Comparison of ENCODE assay signal across 8 cellular contexts in genomic region chrX:7088968-7089615, GRCh38. TPM values are rescaled to one million over a fixed set of nuclear protein-coding genes. Genes with fewer than 3 reads are reported as not detected.
A peak's percentile ranks its signal among the peaks of the same experiment; 100 is the strongest.
DNase-seq lines count a peak whose midpoint lies in the region; ATAC-seq, FAIRE-seq and TF ChIP-seq lines count a peak whose summit lies in the region.

No MANE protein-coding gene starts in this region.

- CTCF ChIA-PET in CD4-positive, alpha-beta T cell (lab: Charles Lee), result interaction anchor here (1.4 kb wide), 1 partner anchor 8 kb away, joined by 3 read pairs; no protein-coding TSS in a partner anchor

- H3K4me1 Mint-ChIP-seq in CD4-positive, alpha-beta T cell (ENCODE audit: low read depth), result peaks cover 47% of the 10 kb centered on the region
- H3K4me1 Mint-ChIP-seq in astrocyte (ENCODE audit: low read depth, unreplicated experiment), result peaks cover 12% of the 10 kb centered on the region

- no peak overlapping the region for H3K9ac ChIP-seq in astrocyte (ENCODE audit: low read length)

- no peaks in the 10 kb centered on the region for H3K36me3 Mint-ChIP-seq in CD4-positive, alpha-beta T cell (ENCODE audit: low read depth)
- H3K36me3 Mint-ChIP-seq in astrocyte (ENCODE audit: low read depth, unreplicated experiment), result peaks cover 3% of the 10 kb centered on the region

- no peaks in the 10 kb centered on the region for H3K79me2 ChIP-seq in astrocyte (ENCODE audit: insufficient read depth, low read length)

- H3K27ac ChIP-seq in CD4-positive, alpha-beta T cell (ENCODE audit: low read depth, low read length), result no peak overlapping the region
- H3K27ac ChIP-seq in KOPT-K1 (ENCODE audit: low read depth, low read length, poor library complexity, severe bottlenecking), result peak overlapping the region; percentile 98
- no peak overlapping the region for H3K27ac ChIP-seq in astrocyte (ENCODE audit: low read depth, low read length)

- DNase-seq in CD4-positive, alpha-beta T cell, result peak; percentile 5 to 50 (median 36)
- DNase-seq in astrocyte (ENCODE audit: low read depth), result no peak
- peak; percentile 12 to 13 for DNase-seq in stimulated activated CD8-positive, alpha-beta memory T cell treated with anti-CD3 and anti-CD28 coated beads, Interleukin-2, amount 100 ng/mL, for 1 hour (ENCODE audit: low read depth in 2 of 2)
- no peak for DNase-seq in cardiac septum (ENCODE audit: low spot score)
- no peak for DNase-seq in EL
- no peak for DNase-seq in HPDE6-E6E7 (ENCODE audit: extremely low spot score)

- POLR2A ChIA-PET in CD4-positive, alpha-beta T cell (lab: Charles Lee), result no interaction called here

- no peaks in the 10 kb centered on the region for H3K27me3 Mint-ChIP-seq in CD4-positive, alpha-beta T cell
- no peaks in the 10 kb centered on the region for H3K27me3 Mint-ChIP-seq in astrocyte (ENCODE audit: low read depth, unreplicated experiment)

- TF ChIP-seq CTCF in CD4-positive, alpha-beta T cell (IDR thresholded peaks at IDR 0.05), result peak; percentile 59
- TF ChIP-seq CTCF in astrocyte (IDR thresholded peaks at IDR 0.05; ENCODE audit: insufficient read depth, low read depth, low read length), result no peak

- H3K36me3 ChIP-seq in KOPT-K1 (ENCODE audit: insufficient read depth, low read length) (no peaks in the 10 kb centered on the region), astrocyte (ENCODE audit: insufficient read depth, low read length) (no peaks in the 10 kb centered on the region)

- peaks cover 27% of the 10 kb centered on the region for H4K20me1 ChIP-seq in astrocyte (ENCODE audit: insufficient read depth, low read length)

- no peaks in the 10 kb centered on the region for H3K9me3 ChIP-seq in CD4-positive, alpha-beta T cell (ENCODE audit: control insufficient read depth, low read length)
- H3K9me3 ChIP-seq in KOPT-K1 (ENCODE audit: insufficient read depth, low read length, poor library complexity, severe bottlenecking) (no peaks in the 10 kb centered on the region), astrocyte (ENCODE audit: insufficient read depth, low read depth, low read length) (no peaks in the 10 kb centered on the region)

- FAIRE-seq in astrocyte (lab: Jason Lieb, UNC), result peak; percentile 62

- no peak overlapping the region for H3K4me3 ChIP-seq in astrocyte (ENCODE audit: insufficient read depth, low read depth, low read length)

- H3K4me2 ChIP-seq in astrocyte (ENCODE audit: low read length), result no peak overlapping the region

- no peaks in the 10 kb centered on the region for H3K9me3 Mint-ChIP-seq in CD4-positive, alpha-beta T cell
- H3K9me3 Mint-ChIP-seq in astrocyte (ENCODE audit: unreplicated experiment), result peaks cover 2% of the 10 kb centered on the region

- peak overlapping the region; percentile 16 for H3K4me3 Mint-ChIP-seq in CD4-positive, alpha-beta T cell
- H3K4me3 Mint-ChIP-seq in astrocyte (ENCODE audit: unreplicated experiment), result no peak overlapping the region

- H2AFZ ChIP-seq in astrocyte (ENCODE audit: low read depth, low read length), result no peak overlapping the region

- peak; percentile 59 for ATAC-seq in CD4-positive, alpha-beta T cell (ENCODE audit: poor library complexity)
- peak; percentile 36 for ATAC-seq in GM19324 (IDR thresholded peaks at IDR 0.05; ENCODE audit: low FRiP score, unreplicated experiment)

- H3K4me1 ChIP-seq in astrocyte (ENCODE audit: insufficient read depth, low read length), result peaks cover 5% of the 10 kb centered on the region

- intact Hi-C loops in CD4-positive, alpha-beta T cell (cut with DNase I, micrococcal nuclease), result loop anchor here in 1 of 2 experiments (5.0 kb wide), 2 partner anchors 53 to 1067 kb away; no protein-coding TSS in a partner anchor
- intact Hi-C loops in cardiac septum (cut with DNase I), result no loop called here

- H3K27ac Mint-ChIP-seq in CD4-positive, alpha-beta T cell, result peak overlapping the region; percentile 24
- no peak overlapping the region for H3K27ac Mint-ChIP-seq in astrocyte (ENCODE audit: unreplicated experiment)

- no peaks in the 10 kb centered on the region for H3K27me3 ChIP-seq in CD4-positive, alpha-beta T cell (ENCODE audit: control insufficient read depth, insufficient read depth, low read length)
- no peaks in the 10 kb centered on the region for H3K27me3 ChIP-seq in astrocyte (ENCODE audit: insufficient read depth, low read length)

RNA-seq across cellular contexts. Expression of gene STS, which starts 58.4 kb away (rescaled TPM):
- total RNA-seq in CD4-positive, alpha-beta T cell, result under 1 TPM; 0.47 to 0.50 TPM
- total RNA-seq in astrocyte (3.9 and 4.6 TPM in 2 replicates), cardiac septum (8.2 TPM)

RNA-seq across cellular contexts. Expression of gene PUDP, which starts 58.9 kb away (rescaled TPM):
- total RNA-seq in CD4-positive, alpha-beta T cell, result 1 to 10 TPM; 3.2 to 3.5 TPM
- total RNA-seq in astrocyte (18.4 and 21.8 TPM in 2 replicates), cardiac septum (33.2 TPM)

Comparison
In these comparisons a context has a peak if more than half of its experiments do, and no peak if none do; other contexts are left out.
1. DNase-seq: peak in CD4-positive, alpha-beta T cell (10 of 10) and stimulated activated CD8-positive, alpha-beta memory T cell treated with anti-CD3 and anti-CD28 coated beads, Interleukin-2, amount 100 ng/mL, for 1 hour (2 of 2); none in astrocyte (single experiment), cardiac septum (single experiment), EL (single experiment) and HPDE6-E6E7 (single experiment).